Comparison of ENCODE assay signal across 9 cellular contexts in the genomic region with DNA sequence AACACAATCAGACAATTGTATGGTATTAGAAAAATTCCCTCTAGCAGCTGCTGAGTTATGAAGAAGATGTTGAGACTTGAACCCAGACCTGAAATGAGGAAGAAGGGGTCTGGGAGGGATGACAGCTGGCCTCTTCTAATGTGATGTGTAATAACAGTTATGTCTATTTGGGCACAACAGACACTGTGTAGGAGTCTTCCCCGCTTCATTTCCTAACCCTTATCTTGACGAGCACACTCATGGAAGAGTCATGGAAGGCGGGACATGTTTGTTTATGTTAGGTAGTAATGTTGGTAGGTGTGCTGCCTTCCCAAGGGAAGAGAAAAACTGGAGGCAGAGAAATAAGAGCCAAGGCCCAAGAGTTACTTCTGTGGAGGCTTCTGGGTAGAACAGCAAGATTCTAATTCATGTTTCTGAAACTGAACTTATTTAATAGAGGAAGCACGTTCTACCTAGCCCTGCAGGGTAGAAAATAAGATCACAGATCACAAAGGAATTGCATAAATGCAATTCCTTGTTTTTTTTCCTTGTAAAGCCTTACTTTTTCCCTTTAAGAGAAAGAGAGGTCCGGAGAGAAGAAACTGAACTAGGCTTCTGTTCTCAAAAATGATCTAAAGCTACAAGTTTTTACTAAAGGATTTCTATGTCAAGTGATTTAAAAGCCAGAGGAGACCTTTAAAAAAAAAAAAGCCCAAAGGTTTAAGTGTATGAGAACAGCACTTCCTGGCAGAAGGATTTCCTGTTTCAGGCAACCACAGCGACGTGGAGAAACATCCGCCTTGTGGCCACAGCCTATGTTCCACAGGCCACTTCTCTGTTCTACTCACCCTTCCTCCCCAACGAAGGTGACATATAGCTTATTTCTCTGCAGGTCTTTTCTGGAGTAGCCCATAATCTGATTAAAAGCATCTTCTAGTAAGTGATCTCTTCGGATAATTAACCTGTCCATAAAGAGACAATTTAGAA.
DNase-seq lines count a peak whose midpoint lies in the region; ATAC-seq and TF ChIP-seq lines count a peak whose summit lies in the region.
"Had no signal": no experiment of that assay in that cellular context is flagged by ENCODE, and none has a peak within 500 bp of the region (broad histone marks: within the 10 kb centered on the region; RNA-seq: fewer than 3 reads in every experiment).

No MANE protein-coding gene starts in this region.

- peak overlapping the region; percentile 83 for H3K4me3 Mint-ChIP-seq in T-helper 2 cell treated with Interferon-gamma antibody and Interleukin-4, amounts not matched to agents 5 μg/mL and 100 μg/mL, for 36 hours
- H3K4me3 Mint-ChIP-seq: neural crest cell had no signal

- no peaks in the 10 kb centered on the region for H3K4me1 ChIP-seq in liver (ENCODE audit: control insufficient read depth in 4 of 4, insufficient read depth in 4 of 4, low read length in 3 of 4)

- TF ChIP-seq CTCF in AG10803 (conservative IDR thresholded peaks at IDR 0.05; ENCODE audit: low read length) (no peak), liver (IDR thresholded peaks at IDR 0.05; ENCODE audit: low read depth, low read length, missing input control) (peak; percentile 8)

- H3K9ac ChIP-seq in liver (ENCODE audit: low read depth in 1 of 2, low read length in 2 of 2), result peak overlapping the region in 1 of 2 donors; percentile 26

- H3K27ac ChIP-seq in liver (ENCODE audit: low read depth in 1 of 2, low read length in 2 of 2), result peak overlapping the region; percentile 37 to 67

- no peaks in the 10 kb centered on the region for H3K9me3 ChIP-seq in liver (ENCODE audit: control insufficient read depth in 4 of 4, low read length in 3 of 4)

- H3K36me3 Mint-ChIP-seq in T-helper 2 cell treated with Interferon-gamma antibody and Interleukin-4, amounts not matched to agents 5 μg/mL and 100 μg/mL, for 36 hours (ENCODE audit: low read depth), result peaks cover 9% of the 10 kb centered on the region

- peak; percentile 27 for DNase-seq in AG10803 (ENCODE audit: low read depth)
- DNase-seq in T-helper 2 cell treated with Interferon-gamma antibody and Interleukin-4, amounts not matched to agents 5 μg/mL and 100 μg/mL, for 36 hours (ENCODE audit: low spot score), result peak; percentile 88
- DNase-seq in astrocyte of the hippocampus (ENCODE audit: low read depth, low spot score), result peak; percentile 42
- peak; percentile 58 for DNase-seq in stimulated activated CD8-positive, alpha-beta memory T cell treated with anti-CD3 and anti-CD28 coated beads, Interleukin-4, amount 100 ng/mL, for 24 hours (ENCODE audit: low read depth)
- DNase-seq in NCI-H187 treated with DMSO at 0.1 percent for 48 hours (lab: John Stamatoyannopoulos, UW), result no peak

- peaks cover 16% of the 10 kb centered on the region for H3K9me3 Mint-ChIP-seq in T-helper 2 cell treated with Interferon-gamma antibody and Interleukin-4, amounts not matched to agents 5 μg/mL and 100 μg/mL, for 36 hours
- H3K9me3 Mint-ChIP-seq: neural crest cell had no signal

- no peaks in the 10 kb centered on the region for H3K36me3 ChIP-seq in liver (ENCODE audit: control insufficient read depth in 4 of 4, insufficient read depth in 3 of 4, low read depth in 1 of 4, low read length in 3 of 4)

- no peaks in the 10 kb centered on the region for H3K27me3 ChIP-seq in liver (ENCODE audit: control insufficient read depth in 4 of 4, insufficient read depth in 4 of 4, low read length in 3 of 4)

- peak in 1 of 2 donors; percentile 47 for TF ChIP-seq RAD21 in liver (IDR thresholded peaks at IDR 0.05)

- H3K4me1 Mint-ChIP-seq in T-helper 2 cell treated with Interferon-gamma antibody and Interleukin-4, amounts not matched to agents 5 μg/mL and 100 μg/mL, for 36 hours (ENCODE audit: low read depth), result peaks cover 68% of the 10 kb centered on the region
- H3K4me1 Mint-ChIP-seq: neural crest cell had no signal

- H3K27ac Mint-ChIP-seq in T-helper 2 cell treated with Interferon-gamma antibody and Interleukin-4, amounts not matched to agents 5 μg/mL and 100 μg/mL, for 36 hours, result peak overlapping the region; percentile 96

- no peak overlapping the region for H3K4me3 ChIP-seq in AG10803 (ENCODE audit: low read length)
- no peak overlapping the region for H3K4me3 ChIP-seq in liver (ENCODE audit: low read depth in 1 of 3, low read length in 3 of 3)

- ATAC-seq in GM19455 (IDR thresholded peaks at IDR 0.05; ENCODE audit: unreplicated experiment) (peak; percentile 88), HG03520 (IDR thresholded peaks at IDR 0.05; ENCODE audit: unreplicated experiment) (peak; percentile 77)

- no peaks in the 10 kb centered on the region for H3K27me3 Mint-ChIP-seq in T-helper 2 cell treated with Interferon-gamma antibody and Interleukin-4, amounts not matched to agents 5 μg/mL and 100 μg/mL, for 36 hours (ENCODE audit: low read depth)

- 71% methylated on average over 10 of the region's 10 CpGs for WGBS in liver

TF ChIP-seq in liver, 16 proteins besides CTCF, POLR2A, EP300 and RAD21:
- TF ChIP-seq FOXA2 (IDR thresholded peaks at IDR 0.05) (no peak), SP1 (IDR thresholded peaks at IDR 0.05) (peak; percentile 18), GABPA (IDR thresholded peaks at IDR 0.05 in 1 of 2, conservative IDR thresholded peaks at IDR 0.05 in 1 of 2) (peak in 1 of 2 donors; percentile 44)
TF ChIP-seq in liver: peak in this region for 2.
